ENCODE assay signal across 23 cellular contexts in genomic region chr3:58170376-58170775, GRCh38. TPM values are rescaled to one million over a fixed set of nuclear protein-coding genes. Genes with fewer than 3 reads are reported as not detected.
"Had no signal": no experiment of that assay in that cellular context is flagged by ENCODE, and none has a peak within 500 bp of the region (broad histone marks: within the 10 kb centered on the region; RNA-seq: fewer than 3 reads in every experiment).

No MANE protein-coding gene starts in this region.

- H3K27me3 ChIP-seq: colonic mucosa, esophagus squamous epithelium, neural progenitor cell, vagina had no signal

- ATAC-seq: left lobe of liver; psoas muscle; right cardiac atrium; stimulated activated naive B cell treated with anti-CD40 and anti-IgM and Interleukin-4, amounts not matched to agents 10 μg/mL and 1 μg/mL and 100 μg/mL, for 72 hours had no signal

- DNase-seq: colonic mucosa; effector CD8-positive, alpha-beta T cell; endodermal cell; erythroblast; esophagus squamous epithelium; head of caudate nucleus; psoas muscle; right cardiac atrium; stimulated activated CD4-positive, alpha-beta T cell treated with anti-CD3 and anti-CD28 coated beads, Interleukin-15, amount 100 ng/mL, for 24 hours; stimulated activated CD4-positive, alpha-beta T cell treated with anti-CD3 and anti-CD28 coated beads, Interleukin-2, amount 100 ng/mL, for 48 hours; stimulated activated naive B cell treated with anti-CD40 and anti-IgM and Interleukin-4, amounts not matched to agents 10 μg/mL and 1 μg/mL and 100 μg/mL, for 72 hours; trophoblast cell had no signal

- H3K4me1 ChIP-seq: psoas muscle, vagina had no signal

- H3K4me1 Mint-ChIP-seq: memory B cell had no signal

- H3K4me3 Mint-ChIP-seq: dendritic cell treated with granulocyte-macrophage colony-stimulating factor and Interleukin-4, amounts not matched to agents 40 ng/mL and 50 ng/mL, for 4 days; endodermal cell; memory B cell; nephron; neural progenitor cell; stimulated activated naive B cell treated with anti-CD40 and anti-IgM and Interleukin-4, amounts not matched to agents 10 μg/mL and 1 μg/mL and 100 μg/mL, for 72 hours; stimulated activated naive CD8-positive, alpha-beta T cell treated with anti-CD3 and anti-CD28 coated beads, Interleukin-15, Interleukin-2, amounts not matched to agents 100 ng/mL and 50 ng/mL, for 24 hours had no signal

- H2AFZ ChIP-seq: neural progenitor cell had no signal

- H3K4me2 ChIP-seq: neural progenitor cell had no signal

- H3K27ac ChIP-seq: colonic mucosa, neural progenitor cell, psoas muscle, skin epidermis, vagina had no signal

- H3K27ac Mint-ChIP-seq: dendritic cell treated with granulocyte-macrophage colony-stimulating factor and Interleukin-4, amounts not matched to agents 40 ng/mL and 50 ng/mL, for 4 days; endodermal cell; neural progenitor cell; stimulated activated naive CD8-positive, alpha-beta T cell treated with anti-CD3 and anti-CD28 coated beads, Interleukin-15, Interleukin-2, amounts not matched to agents 100 ng/mL and 50 ng/mL, for 24 hours had no signal

- H3K9me3 Mint-ChIP-seq: dendritic cell treated with granulocyte-macrophage colony-stimulating factor and Interleukin-4, amounts not matched to agents 40 ng/mL and 50 ng/mL, for 4 days; endodermal cell; memory B cell; nephron; neural progenitor cell; stimulated activated naive B cell treated with anti-CD40 and anti-IgM and Interleukin-4, amounts not matched to agents 10 μg/mL and 1 μg/mL and 100 μg/mL, for 72 hours; stimulated activated naive CD8-positive, alpha-beta T cell treated with anti-CD3 and anti-CD28 coated beads, Interleukin-15, Interleukin-2, amounts not matched to agents 100 ng/mL and 50 ng/mL, for 24 hours had no signal

- H3K4me3 ChIP-seq: colonic mucosa, esophagus squamous epithelium, lung, neural progenitor cell, psoas muscle, skin epidermis, vagina had no signal

- H3K9ac ChIP-seq: neural progenitor cell had no signal

- H3K27me3 Mint-ChIP-seq: memory B cell; stimulated activated naive CD8-positive, alpha-beta T cell treated with anti-CD3 and anti-CD28 coated beads, Interleukin-15, Interleukin-2, amounts not matched to agents 100 ng/mL and 50 ng/mL, for 24 hours had no signal

- H3K9me3 ChIP-seq: colonic mucosa, esophagus squamous epithelium, psoas muscle, vagina had no signal

- H3K36me3 ChIP-seq: neural progenitor cell had no signal

RNA-seq across cellular contexts. Expression of gene DNASE1L3, which starts 40.4 kb away (rescaled TPM):
- total RNA-seq: endodermal cell, osteoblast, renal cortical epithelial cell had no signal
